13 cellular contexts compared by ENCODE assay signal in genomic region chr11:120883404-120884135, GRCh38.
DNase-seq lines count a peak whose midpoint lies in the region; ATAC-seq lines count a peak whose summit lies in the region.
"Had no signal": no experiment of that assay in that cellular context is flagged by ENCODE, and none has a peak within 500 bp of the region (broad histone marks: within the 10 kb centered on the region; RNA-seq: fewer than 3 reads in every experiment).

No MANE protein-coding gene starts in this region.

- H3K27ac ChIP-seq in right cardiac atrium (ENCODE audit: low read length) (no peak overlapping the region), temporal lobe (ENCODE audit: low read depth, low read length) (peak overlapping the region; percentile 58)

- ATAC-seq in right cardiac atrium (peak; percentile 83 to 95), GM19455 (IDR thresholded peaks at IDR 0.05; ENCODE audit: unreplicated experiment) (no peak)

- no peaks in the 10 kb centered on the region for H3K36me3 ChIP-seq in MG63

- intact Hi-C loops in right cardiac atrium (cut with DNase I): no loop called here

- H3K4me1 ChIP-seq in right cardiac atrium (ENCODE audit: control insufficient read depth, insufficient read depth, low read length): peaks cover 5% of the 10 kb centered on the region

- WGBS in right cardiac atrium: 16% methylated on average over 9 of the region's 9 CpGs

- no peak overlapping the region for H3K4me3 ChIP-seq in MG63
- no peak overlapping the region for H3K4me3 ChIP-seq in right cardiac atrium (ENCODE audit: low read length)

- H3K27me3 ChIP-seq in MG63 (no peaks in the 10 kb centered on the region), right cardiac atrium (ENCODE audit: control insufficient read depth, insufficient read depth) (no peaks in the 10 kb centered on the region)

- no peaks in the 10 kb centered on the region for H3K9me3 ChIP-seq in MG63
- no peaks in the 10 kb centered on the region for H3K9me3 ChIP-seq in right cardiac atrium (ENCODE audit: control insufficient read depth, low read length)

- peak; percentile 82 for DNase-seq in MG63
- DNase-seq in cerebellum (ENCODE audit: low spot score): peak; percentile 23
- peak; percentile 71 to 79 (median 73) for DNase-seq in right cardiac atrium
- no peak for DNase-seq in RPMI8226
- no peak for DNase-seq in NCI-H2081 (lab: John Stamatoyannopoulos, UW)
- DNase-seq in activated CD4-positive, alpha-beta T cell treated with anti-CD3 and anti-CD28 coated beads for 48 hours: no peak
- DNase-seq: activated CD4-positive, alpha-beta T cell treated with anti-CD3 and anti-CD28 coated beads, Interleukin-2, amount 10 ng/mL, durations not matched to agents 7 days and 5 days; activated naive CD8-positive, alpha-beta T cell treated with anti-CD3 and anti-CD28 coated beads for 36 hours; DND-41; NCI-H1436; SHP77 treated with DMSO at 0.1 percent for 48 hours had no signal

Comparison
In these comparisons a context has a peak if more than half of its experiments do, and no peak if none do; other contexts are left out.
1. DNase-seq: peak in MG63 (single experiment), cerebellum (single experiment) and right cardiac atrium (3 of 3); none in RPMI8226 (single experiment), NCI-H2081 (0 of 2) and activated CD4-positive, alpha-beta T cell treated with anti-CD3 and anti-CD28 coated beads for 48 hours (single experiment).